In the genomic region with DNA sequence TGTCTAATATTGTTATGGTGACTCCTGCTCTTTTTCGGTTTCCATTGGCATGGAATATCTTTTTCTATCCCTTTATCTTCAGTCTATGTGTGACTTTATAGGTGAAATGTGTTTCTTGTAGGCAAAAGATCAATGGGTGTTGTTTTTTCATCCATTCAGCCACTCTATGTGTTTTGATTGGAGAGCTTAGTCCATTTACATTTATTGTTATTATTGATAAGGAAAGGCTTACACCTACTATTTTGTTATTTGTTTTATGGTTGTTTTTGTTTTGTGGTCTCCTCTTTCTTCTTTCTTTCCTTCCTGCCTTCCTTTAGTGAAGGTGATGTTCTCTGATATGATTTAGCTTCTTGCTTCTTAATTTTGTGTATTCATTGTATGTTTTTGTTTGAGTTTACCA, we compare ENCODE assay signal across 8 cellular contexts.
"Had no signal": no experiment of that assay in that cellular context is flagged by ENCODE, and none has a peak within 500 bp of the region (broad histone marks: within the 10 kb centered on the region; RNA-seq: fewer than 3 reads in every experiment).

No MANE protein-coding gene starts in this region.

- ATAC-seq: GM12878 had no signal

- H3K4me3 ChIP-seq: GM12878 had no signal

- FAIRE-seq: G401.6, GM12878, GM12891, GM12892, GM18507, GM19239 had no signal

- DNase-seq: GDM1, GF-D8 had no signal
